ENCODE assay signal across 12 cellular contexts in genomic region chr3:171334465-171334811, GRCh38.
A peak's percentile ranks its signal among the peaks of the same experiment; 100 is the strongest.
DNase-seq lines count a peak whose midpoint lies in the region; ATAC-seq and TF ChIP-seq lines count a peak whose summit lies in the region.
"Had no signal": no experiment of that assay in that cellular context is flagged by ENCODE, and none has a peak within 500 bp of the region (broad histone marks: within the 10 kb centered on the region; RNA-seq: fewer than 3 reads in every experiment).

No MANE protein-coding gene starts in this region.

- no peaks in the 10 kb centered on the region for H3K27me3 ChIP-seq in psoas muscle (ENCODE audit: insufficient read depth in 3 of 3, low read length in 2 of 3)

- ATAC-seq in left cardiac atrium, result peak; percentile 86 to 89
- peak; percentile 92 to 97 (median 95) for ATAC-seq in psoas muscle
- ATAC-seq in HG03097 (IDR thresholded peaks at IDR 0.05; ENCODE audit: low FRiP score, unreplicated experiment), result no peak
- ATAC-seq in HG02588 (IDR thresholded peaks at IDR 0.05; ENCODE audit: unreplicated experiment), result no peak
- ATAC-seq: PC-3 had no signal

- H3K4me3 ChIP-seq in psoas muscle, result no peak overlapping the region

- peaks cover 46% of the 10 kb centered on the region for H3K4me1 ChIP-seq in psoas muscle

- TF ChIP-seq CTCF in psoas muscle (IDR thresholded peaks at IDR 0.05), result no peak

- 13 to 28% (median 25%) methylated on average over 2 of the region's 2 CpGs for WGBS in psoas muscle, 3 donors

- no peaks in the 10 kb centered on the region for H3K9me3 ChIP-seq in psoas muscle

- DNase-seq in DMS53 (lab: John Stamatoyannopoulos, UW) (peak; percentile 83), NCI-H774 (lab: John Stamatoyannopoulos, UW) (peak; percentile 28), left cardiac atrium (no peak), psoas muscle (peak; percentile 57 to 84), NCI-H510A treated with DMSO at 0.1 percent for 48 hours (lab: John Stamatoyannopoulos, UW) (no peak), RKO (ENCODE audit: low spot score) (no peak)
- DNase-seq: activated naive CD8-positive, alpha-beta T cell treated with anti-CD3 and anti-CD28 coated beads for 36 hours; NCI-H1694 treated with DMSO at 0.1 percent for 48 hours; PC-3; T-helper 9 cell had no signal

- H3K36me3 ChIP-seq in psoas muscle (ENCODE audit: insufficient read depth in 1 of 2, low read depth in 1 of 2), result no peaks in the 10 kb centered on the region

- intact Hi-C loops in left cardiac atrium (cut with DNase I) (loop anchor here in 1 of 2 donors (5.0 kb wide), 1 partner anchor 63 kb away; no protein-coding TSS in a partner anchor), psoas muscle (cut with DNase I) (loop anchor here in 1 of 2 donors (10.0 kb wide), 1 partner anchor 150 kb away; no protein-coding TSS in a partner anchor)

- H3K27ac ChIP-seq in psoas muscle, result peak overlapping the region; percentile 84

Comparison
In these comparisons a context has a peak if more than half of its experiments do, and no peak if none do; other contexts are left out.
1. DNase-seq: peak in DMS53 (single experiment), NCI-H774 (single experiment) and psoas muscle (2 of 2); none in left cardiac atrium (single experiment), NCI-H510A treated with DMSO at 0.1 percent for 48 hours (single experiment) and RKO (single experiment).
2. ATAC-seq: peak in left cardiac atrium (2 of 2) and psoas muscle (4 of 4); none in HG03097 (single experiment) and HG02588 (single experiment).